In genomic region chr1:148710772-148711523, GRCh38 we compare ENCODE assay signal across 1 cellular context. TPM values are rescaled to one million over a fixed set of nuclear protein-coding genes. Genes with fewer than 3 reads are reported as not detected.
"Had no signal": no experiment of that assay in that cellular context is flagged by ENCODE, and none has a peak within 500 bp of the region (broad histone marks: within the 10 kb centered on the region; RNA-seq: fewer than 3 reads in every experiment).

No MANE protein-coding gene starts in this region.

RNA-seq across cellular contexts. Expression of gene NUDT4B, which starts 37.6 kb away (rescaled TPM):
- polyA plus RNA-seq: cardiac muscle cell had no signal
